16 cellular contexts compared by ENCODE assay signal in the genomic region with DNA sequence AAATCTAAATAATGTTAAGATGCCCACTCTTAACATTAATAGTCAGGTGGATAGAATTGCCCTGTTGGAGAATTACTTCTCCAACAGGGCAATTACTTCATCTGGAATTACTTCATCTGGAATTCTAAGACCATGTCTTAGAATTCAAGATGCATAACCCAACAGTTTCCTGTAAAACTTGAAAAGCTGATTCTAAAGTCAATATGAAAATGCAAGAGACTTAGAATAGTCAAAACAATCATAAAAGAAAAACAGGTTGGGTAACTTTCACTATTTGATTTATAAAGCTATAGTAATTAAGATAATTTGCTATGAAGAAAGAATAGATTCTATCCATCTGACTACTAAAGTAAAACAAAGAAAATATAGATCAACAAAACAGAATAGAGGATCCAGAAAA.
DNase-seq lines count a peak whose midpoint lies in the region; ATAC-seq and TF ChIP-seq lines count a peak whose summit lies in the region.
"Had no signal": no experiment of that assay in that cellular context is flagged by ENCODE, and none has a peak within 500 bp of the region (broad histone marks: within the 10 kb centered on the region; RNA-seq: fewer than 3 reads in every experiment).

No MANE protein-coding gene starts in this region.

- H3K36me3 ChIP-seq in Panc1 (ENCODE audit: control insufficient read depth, insufficient read depth, low read length) = no peaks in the 10 kb centered on the region
- H3K36me3 ChIP-seq in parathyroid adenoma (ENCODE audit: control insufficient read depth, insufficient read depth, low read length) = no peaks in the 10 kb centered on the region
- H3K36me3 ChIP-seq: SJCRH30 had no signal

- H2AFZ ChIP-seq in parathyroid adenoma = no peak overlapping the region

- POLR2A ChIA-PET in Panc1 (lab: Charles Lee) = interaction anchor here (0.7 kb wide), 1 partner anchor 77 kb away, joined by 4 read pairs; no protein-coding TSS in a partner anchor

- peak overlapping the region; percentile 96 for H3K27ac Mint-ChIP-seq in dendritic cell treated with granulocyte-macrophage colony-stimulating factor and Interleukin-4, amounts not matched to agents 40 ng/mL and 50 ng/mL, for 4 days
- H3K27ac Mint-ChIP-seq in activated T-helper 1 cell treated with anti-CD3 and anti-CD28 coated beads, Interleukin-12 subunit alpha, Interleukin-12 subunit beta, Interleukin-2, Interleukin-4 antibody, amounts not matched to agents 30 ng/mL and 10 ng/mL and 1 ng/mL, durations not matched to agents 14 hours and 24 hours and 36 hours = no peak overlapping the region
- H3K27ac Mint-ChIP-seq: H9 had no signal

- in situ Hi-C loops in Panc1 (cut with HindIII; ENCODE audit: low pct_unique_long_range_greater_than_20kb, low sequenced_read_pairs) = no loop called here

- H3K36me3 Mint-ChIP-seq in dendritic cell treated with granulocyte-macrophage colony-stimulating factor and Interleukin-4, amounts not matched to agents 40 ng/mL and 50 ng/mL, for 4 days (ENCODE audit: low read depth) = no peaks in the 10 kb centered on the region
- H3K36me3 Mint-ChIP-seq in activated T-helper 1 cell treated with anti-CD3 and anti-CD28 coated beads, Interleukin-12 subunit alpha, Interleukin-12 subunit beta, Interleukin-2, Interleukin-4 antibody, amounts not matched to agents 30 ng/mL and 10 ng/mL and 1 ng/mL, durations not matched to agents 14 hours and 24 hours and 36 hours (ENCODE audit: low read depth) = no peaks in the 10 kb centered on the region

- CTCF ChIA-PET in Panc1 (lab: Charles Lee) = interaction anchor here (0.6 kb wide), 1 partner anchor 156 kb away, joined by 4 read pairs; no protein-coding TSS in a partner anchor

- intact Hi-C loops in Panc1 (cut with micrococcal nuclease; ENCODE audit: unreplicated experiment) = no loop called here
- intact Hi-C loops in dendritic cell treated with granulocyte-macrophage colony-stimulating factor and Interleukin-4, amounts not matched to agents 40 ng/mL and 50 ng/mL, for 4 days (cut with micrococcal nuclease) = loop anchor here (5.0 kb wide), 3 partner anchors 46 to 624 kb away; a partner anchor contains a TSS
- intact Hi-C loops in activated T-helper 1 cell treated with anti-CD3 and anti-CD28 coated beads, Interleukin-12 subunit alpha, Interleukin-12 subunit beta, Interleukin-2, Interleukin-4 antibody, amounts not matched to agents 30 ng/mL and 10 ng/mL and 1 ng/mL, durations not matched to agents 14 hours and 24 hours and 36 hours (cut with micrococcal nuclease) = no loop called here

- H3K27me3 ChIP-seq in Panc1 (ENCODE audit: control insufficient read depth, insufficient read depth, low read length) (no peaks in the 10 kb centered on the region), parathyroid adenoma (ENCODE audit: control insufficient read depth, insufficient read depth, low read length) (no peaks in the 10 kb centered on the region)
- H3K27me3 ChIP-seq: SJCRH30 had no signal

- peaks cover 6% of the 10 kb centered on the region for H3K79me2 ChIP-seq in parathyroid adenoma

- peak overlapping the region; percentile 54; the same call in 1 of the 2 replicates for H3K27ac ChIP-seq in Panc1 (ENCODE audit: low read length)
- peak overlapping the region; percentile 68 for H3K27ac ChIP-seq in parathyroid adenoma
- H3K27ac ChIP-seq: A549, SJCRH30 had no signal

- H3K4me1 Mint-ChIP-seq in dendritic cell treated with granulocyte-macrophage colony-stimulating factor and Interleukin-4, amounts not matched to agents 40 ng/mL and 50 ng/mL, for 4 days (ENCODE audit: low read depth) = peaks cover 37% of the 10 kb centered on the region
- peaks cover 13% of the 10 kb centered on the region for H3K4me1 Mint-ChIP-seq in activated T-helper 1 cell treated with anti-CD3 and anti-CD28 coated beads, Interleukin-12 subunit alpha, Interleukin-12 subunit beta, Interleukin-2, Interleukin-4 antibody, amounts not matched to agents 30 ng/mL and 10 ng/mL and 1 ng/mL, durations not matched to agents 14 hours and 24 hours and 36 hours (ENCODE audit: low read depth)
- H3K4me1 Mint-ChIP-seq: H9 had no signal

- TF ChIP-seq CTCF in GM12865 (IDR thresholded peaks at IDR 0.05; ENCODE audit: insufficient read depth, low read depth, low read length, missing control alignments) (no peak), Panc1 (IDR thresholded peaks at IDR 0.05) (no peak), parathyroid adenoma (IDR thresholded peaks at IDR 0.05) (no peak)

- no peak overlapping the region for H3K4me3 Mint-ChIP-seq in dendritic cell treated with granulocyte-macrophage colony-stimulating factor and Interleukin-4, amounts not matched to agents 40 ng/mL and 50 ng/mL, for 4 days
- no peak overlapping the region for H3K4me3 Mint-ChIP-seq in activated T-helper 1 cell treated with anti-CD3 and anti-CD28 coated beads, Interleukin-12 subunit alpha, Interleukin-12 subunit beta, Interleukin-2, Interleukin-4 antibody, amounts not matched to agents 30 ng/mL and 10 ng/mL and 1 ng/mL, durations not matched to agents 14 hours and 24 hours and 36 hours
- H3K4me3 Mint-ChIP-seq: H9 had no signal

- no peak for ATAC-seq in Panc1
- no peak for ATAC-seq in GM21367 (IDR thresholded peaks at IDR 0.05; ENCODE audit: unreplicated experiment)
- ATAC-seq in GM18502 (IDR thresholded peaks at IDR 0.05; ENCODE audit: poor library complexity, unreplicated experiment) = no peak
- ATAC-seq: A549 had no signal

- H3K9ac ChIP-seq in parathyroid adenoma = no peak overlapping the region

- no peaks in the 10 kb centered on the region for H3K9me3 Mint-ChIP-seq in dendritic cell treated with granulocyte-macrophage colony-stimulating factor and Interleukin-4, amounts not matched to agents 40 ng/mL and 50 ng/mL, for 4 days
- H3K9me3 Mint-ChIP-seq in activated T-helper 1 cell treated with anti-CD3 and anti-CD28 coated beads, Interleukin-12 subunit alpha, Interleukin-12 subunit beta, Interleukin-2, Interleukin-4 antibody, amounts not matched to agents 30 ng/mL and 10 ng/mL and 1 ng/mL, durations not matched to agents 14 hours and 24 hours and 36 hours = no peaks in the 10 kb centered on the region
- H3K9me3 Mint-ChIP-seq: H9 had no signal

- BruUV-seq in Panc1 (replicated peaks; lab: Mats Ljungman, UMichigan) = no TSS peak

- H3K4me2 ChIP-seq in parathyroid adenoma (ENCODE audit: low read length) = peak overlapping the region; percentile 50
- H3K4me2 ChIP-seq: A549 had no signal

- peak overlapping the region; percentile 40 for H3K4me3 ChIP-seq in GM12865 (ENCODE audit: low read depth, low read length)
- H3K4me3 ChIP-seq in Panc1 (ENCODE audit: low read depth in 2 of 2, low read length in 2 of 2) = no peak overlapping the region
- H3K4me3 ChIP-seq in parathyroid adenoma (ENCODE audit: low read depth, low read length) = no peak overlapping the region
- H3K4me3 ChIP-seq: A549, SJCRH30 had no signal

- H3K9me3 ChIP-seq in Panc1 (ENCODE audit: control insufficient read depth, insufficient read depth, low read depth, low read length) (no peaks in the 10 kb centered on the region), parathyroid adenoma (ENCODE audit: control insufficient read depth, low read length) (no peaks in the 10 kb centered on the region)
- H3K9me3 ChIP-seq: A549, SJCRH30 had no signal

- DNase-seq in GM12865 (ENCODE audit: low read depth) (peak; percentile 30), Panc1 (ENCODE audit: low read depth, low spot score) (no peak), NCI-H2227 (lab: John Stamatoyannopoulos, UW; ENCODE audit: unreplicated experiment) (no peak)
- no peak for DNase-seq in activated T-helper 1 cell treated with anti-CD3 and anti-CD28 coated beads, Interleukin-12 subunit alpha, Interleukin-12 subunit beta, Interleukin-2, Interleukin-4 antibody, amounts not matched to agents 30 ng/mL and 10 ng/mL and 1 ng/mL, durations not matched to agents 14 hours and 24 hours and 36 hours (ENCODE audit: low spot score)
- DNase-seq: DND-41, H9, Karpas-422, NCI-H1930, NCI-H2171 treated with DMSO at 0.1 percent for 48 hours, NCI-H510A, SJCRH30 had no signal

- no peaks in the 10 kb centered on the region for H3K27me3 Mint-ChIP-seq in dendritic cell treated with granulocyte-macrophage colony-stimulating factor and Interleukin-4, amounts not matched to agents 40 ng/mL and 50 ng/mL, for 4 days
- peaks cover 4% of the 10 kb centered on the region for H3K27me3 Mint-ChIP-seq in activated T-helper 1 cell treated with anti-CD3 and anti-CD28 coated beads, Interleukin-12 subunit alpha, Interleukin-12 subunit beta, Interleukin-2, Interleukin-4 antibody, amounts not matched to agents 30 ng/mL and 10 ng/mL and 1 ng/mL, durations not matched to agents 14 hours and 24 hours and 36 hours (ENCODE audit: insufficient read depth)

- H3K4me1 ChIP-seq in Panc1 (ENCODE audit: control insufficient read depth, insufficient read depth, low read length) = peaks cover 5% of the 10 kb centered on the region
- H3K4me1 ChIP-seq in parathyroid adenoma = peaks cover 4% of the 10 kb centered on the region
- H3K4me1 ChIP-seq: SJCRH30 had no signal
